Comparison of ENCODE assay signal across 10 cellular contexts in genomic region chr1:92736395-92736794, GRCh38. TPM values are rescaled to one million over a fixed set of nuclear protein-coding genes. Genes with fewer than 3 reads are reported as not detected.
DNase-seq lines count a peak whose midpoint lies in the region; ATAC-seq, FAIRE-seq and TF ChIP-seq lines count a peak whose summit lies in the region.
"Had no signal": no experiment of that assay in that cellular context is flagged by ENCODE, and none has a peak within 500 bp of the region (broad histone marks: within the 10 kb centered on the region; RNA-seq: fewer than 3 reads in every experiment).

No MANE protein-coding gene starts in this region.

- no peak; the same call in 1 of the 2 replicates for TF ChIP-seq CTCF in BE2C (IDR thresholded peaks at IDR 0.05; ENCODE audit: low read depth, low read length)

- H3K27me3 ChIP-seq in BE2C = no peaks in the 10 kb centered on the region

- DNase-seq in DMS53 treated with DMSO at 0.1 percent for 48 hours (lab: John Stamatoyannopoulos, UW; ENCODE audit: unreplicated experiment) = peak; percentile 47
- peak; percentile 48 for DNase-seq in kidney glomerular epithelial cell (lab: John Stamatoyannopoulos, UW)
- no peak for DNase-seq in GM19239 (ENCODE audit: insufficient read length, low spot score)
- no peak for DNase-seq in BE2C
- DNase-seq: activated CD4-positive, alpha-beta T cell treated with anti-CD3 and anti-CD28 coated beads, Interleukin-2, amount 10 ng/mL, durations not matched to agents 7 days and 5 days; NCI-H2171 had no signal

- H3K4me1 ChIP-seq in BE2C = no peaks in the 10 kb centered on the region

- H3K36me3 ChIP-seq in BE2C = no peaks in the 10 kb centered on the region

- FAIRE-seq in TTC549 (lab: Jason Lieb, UNC) (peak; percentile 67), GM19239 (lab: Jason Lieb, UNC) (no peak)

- ATAC-seq in GM21529 (IDR thresholded peaks at IDR 0.05; ENCODE audit: unreplicated experiment) = peak; percentile 70
- no peak for ATAC-seq in GM18520 (IDR thresholded peaks at IDR 0.05; ENCODE audit: unreplicated experiment)
- ATAC-seq in GM19455 (IDR thresholded peaks at IDR 0.05; ENCODE audit: unreplicated experiment) = no peak

- H3K9me3 ChIP-seq in BE2C = no peaks in the 10 kb centered on the region

- H3K4me3 ChIP-seq in BE2C (ENCODE audit: low read depth, low read length) = no peak overlapping the region

RNA-seq across cellular contexts. Expression of gene EVI5, which starts 48.5 kb away (rescaled TPM):
- polyA plus RNA-seq in BE2C (2012; ENCODE audit: insufficient read depth, insufficient read length, low read depth) = 2.2 TPM

Comparison
In these comparisons a context has a peak if more than half of its experiments do, and no peak if none do; other contexts are left out.
1. DNase-seq: peak in DMS53 treated with DMSO at 0.1 percent for 48 hours (single experiment) and kidney glomerular epithelial cell (single experiment); none in GM19239 (single experiment) and BE2C (single experiment).